In the genomic region with DNA sequence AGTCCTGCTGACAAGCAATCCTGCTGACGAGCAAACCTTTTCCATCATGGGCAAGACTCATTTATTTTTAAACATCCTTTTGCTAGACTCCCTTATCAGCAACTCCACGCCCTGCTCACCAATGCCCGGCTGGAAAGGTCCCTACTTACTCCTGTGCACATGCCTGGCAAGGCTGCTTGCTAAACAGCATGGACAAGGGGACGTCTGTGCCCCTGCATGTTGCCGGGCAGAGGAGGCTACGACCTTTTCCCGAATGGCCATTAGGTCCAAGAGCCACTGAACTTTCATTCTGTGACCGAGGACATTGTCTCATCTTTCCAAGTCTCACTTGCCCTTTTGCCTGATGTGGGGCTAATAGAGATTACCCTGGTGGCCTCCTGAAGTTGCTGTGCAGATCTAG, we compare ENCODE assay signal across 13 cellular contexts.
A peak's percentile ranks its signal among the peaks of the same experiment; 100 is the strongest.
DNase-seq lines count a peak whose midpoint lies in the region; ATAC-seq, FAIRE-seq and TF ChIP-seq lines count a peak whose summit lies in the region.
"Had no signal": no experiment of that assay in that cellular context is flagged by ENCODE, and none has a peak within 500 bp of the region (broad histone marks: within the 10 kb centered on the region; RNA-seq: fewer than 3 reads in every experiment).

No MANE protein-coding gene starts in this region.

- peaks cover 41% of the 10 kb centered on the region for H3K4me1 ChIP-seq in adipocyte (ENCODE audit: control insufficient read depth, insufficient read depth, low read length)
- H3K4me1 ChIP-seq in hepatocyte (ENCODE audit: insufficient read depth) = peaks cover 24% of the 10 kb centered on the region

- FAIRE-seq in GM12891 (lab: Jason Lieb, UNC) = peak; percentile 55
- FAIRE-seq: RCC 7860 had no signal

- no peaks in the 10 kb centered on the region for H4K20me1 ChIP-seq in hepatocyte (ENCODE audit: insufficient read depth, poor library complexity, severe bottlenecking)

- H3K4me2 ChIP-seq in hepatocyte = peak overlapping the region; percentile 49

- ATAC-seq in HG03135 (IDR thresholded peaks at IDR 0.05; ENCODE audit: unreplicated experiment) = no peak

- no peak for TF ChIP-seq CTCF in hepatocyte (IDR thresholded peaks at IDR 0.05; ENCODE audit: poor library complexity)

- H3K9me2 ChIP-seq in hepatocyte (replicated peaks; ENCODE audit: insufficient read depth) = no peaks in the 10 kb centered on the region

- H3K36me3 ChIP-seq in adipocyte (ENCODE audit: control insufficient read depth, insufficient read depth, low read length, severe bottlenecking) (no peaks in the 10 kb centered on the region), hepatocyte (replicated peaks; ENCODE audit: insufficient read depth, low read depth) (no peaks in the 10 kb centered on the region)

- H3K27ac ChIP-seq in hepatocyte = no peak overlapping the region

- H3K9me3 ChIP-seq in adipocyte (ENCODE audit: control insufficient read depth, low read length) (no peaks in the 10 kb centered on the region), hepatocyte (ENCODE audit: low read depth) (no peaks in the 10 kb centered on the region)

- H3K4me3 ChIP-seq in adipocyte (ENCODE audit: low read length) (peak overlapping the region; percentile 12), hepatocyte (no peak overlapping the region)

- TF ChIP-seq POLR2A in GM12891 (IDR thresholded peaks at IDR 0.05; ENCODE audit: low read depth, low read length) = no peak

- WGBS in hepatocyte (ENCODE audit: low lambda C conversion rate, missing lambda C conversion rate) = 56% methylated on average over 8 of the region's 8 CpGs

- no peak overlapping the region for H2AFZ ChIP-seq in hepatocyte

- H3K27me3 ChIP-seq in adipocyte (replicated peaks; ENCODE audit: control insufficient read depth, insufficient read depth, low read length) = no peaks in the 10 kb centered on the region
- no peaks in the 10 kb centered on the region for H3K27me3 ChIP-seq in hepatocyte

- DNase-seq in GM12891 (ENCODE audit: insufficient read length, low spot score) (no peak), adipocyte (ENCODE audit: low read depth) (no peak), hepatocyte (ENCODE audit: low spot score) (no peak), retina (peak; percentile 60), NCI-H526 treated with DMSO at 0.1 percent for 48 hours (lab: John Stamatoyannopoulos, UW) (no peak), superior temporal gyrus (ENCODE audit: extremely low spot score) (no peak), ureter (ENCODE audit: low spot score) (no peak)
- DNase-seq: activated CD8-positive, alpha-beta memory T cell treated with anti-CD3 and anti-CD28 coated beads, Interleukin-2, amount 50 U/mL, for 4 hours; activated naive CD8-positive, alpha-beta T cell treated with anti-CD3 and anti-CD28 coated beads for 36 hours; immature natural killer cell; stimulated activated CD4-positive, alpha-beta T cell treated with anti-CD3 and anti-CD28 coated beads, Interleukin-12 subunit alpha, Interleukin-12 subunit beta, amount 100 ng/mL, for 4 hours had no signal

- H3K9ac ChIP-seq in adipocyte (ENCODE audit: low read length) = peak overlapping the region; percentile 61

- peaks cover 4% of the 10 kb centered on the region for H3K79me2 ChIP-seq in hepatocyte

TF ChIP-seq in GM12891, 5 proteins besides CTCF, POLR2A, EP300 and RAD21:
- no peak for TF ChIP-seq PAX5 (IDR thresholded peaks at IDR 0.05; ENCODE audit: insufficient read depth, low read length, severe bottlenecking)
- TF ChIP-seq POLR2AphosphoS5 (IDR thresholded peaks at IDR 0.05; ENCODE audit: low read depth, low read length) = no peak
- TF ChIP-seq POU2F2 (IDR thresholded peaks at IDR 0.05; ENCODE audit: low read depth, low read length) = no peak
- TF ChIP-seq TAF1 (IDR thresholded peaks at IDR 0.05; ENCODE audit: low read depth, low read length) = no peak
- no peak for TF ChIP-seq SPI1 (IDR thresholded peaks at IDR 0.05; ENCODE audit: low read depth, low read length)
